Comparison of ENCODE assay signal across 1 cellular context in genomic region chr10:123323884-123324283, GRCh38.
TF ChIP-seq lines count a peak whose summit lies in the region.

No MANE protein-coding gene starts in this region.

TF ChIP-seq in GM12878, 131 proteins besides CTCF, POLR2A, EP300 and RAD21 (continued from another document):
- TF ChIP-seq FOXK2 (IDR thresholded peaks at IDR 0.05): no peak
- no peak for TF ChIP-seq REST (IDR thresholded peaks at IDR 0.05; ENCODE audit: low read depth, low read length)
- no peak for TF ChIP-seq MLLT1 (IDR thresholded peaks at IDR 0.05)
- no peak; the same call in 1 of the 2 replicates for TF ChIP-seq RUNX3 (IDR thresholded peaks at IDR 0.05; ENCODE audit: low read length)
- TF ChIP-seq CBX3 (IDR thresholded peaks at IDR 0.05; ENCODE audit: borderline replicate concordance, low read depth): no peak
- TF ChIP-seq ETV6 (conservative IDR thresholded peaks at IDR 0.05 in 1 of 2, IDR thresholded peaks at IDR 0.05 in 1 of 2; ENCODE audit: borderline replicate concordance in 1 of 2, low read depth in 1 of 2): 0 out of 4 replicates have a peak, but pooled peaks of 1 of the 2 experiments have one; percentile 32
- peak; percentile 21; the same call in 1 of the 2 replicates for TF ChIP-seq NFIC (IDR thresholded peaks at IDR 0.05; ENCODE audit: low read depth, low read length)
